8 cellular contexts compared by ENCODE assay signal in genomic region chr9:83583151-83584014, GRCh38. TPM values are rescaled to one million over a fixed set of nuclear protein-coding genes. Genes with fewer than 3 reads are reported as not detected.
DNase-seq lines count a peak whose midpoint lies in the region; ATAC-seq and TF ChIP-seq lines count a peak whose summit lies in the region.

No MANE protein-coding gene starts in this region.

- H3K4me1 Mint-ChIP-seq in CD8-positive, alpha-beta T cell (ENCODE audit: low read depth), result no peaks in the 10 kb centered on the region
- H3K4me1 Mint-ChIP-seq in memory B cell, result no peaks in the 10 kb centered on the region

- no peaks in the 10 kb centered on the region for H3K27me3 Mint-ChIP-seq in CD8-positive, alpha-beta T cell (ENCODE audit: low read depth)
- no peaks in the 10 kb centered on the region for H3K27me3 Mint-ChIP-seq in memory B cell

- 27% methylated on average over 5 of the region's 6 CpGs for WGBS in SK-N-SH (ENCODE audit: low lambda C conversion rate)

- no peaks in the 10 kb centered on the region for H3K9me3 ChIP-seq in CD8-positive, alpha-beta T cell (ENCODE audit: low read length)
- H3K9me3 ChIP-seq in SK-N-SH (peaks cover 7% of the 10 kb centered on the region; the same call in 1 of the 2 replicates), vagina (no peaks in the 10 kb centered on the region)

- ATAC-seq in CD8-positive, alpha-beta T cell, result peak; percentile 44
- peak; percentile 95 for ATAC-seq in GM18867 (IDR thresholded peaks at IDR 0.05; ENCODE audit: unreplicated experiment)
- peak; percentile 74 for ATAC-seq in memory B cell (ENCODE audit: low read depth)
- no peak for ATAC-seq in GM21737 (IDR thresholded peaks at IDR 0.05; ENCODE audit: unreplicated experiment)

- no peak overlapping the region for H3K4me3 ChIP-seq in CD8-positive, alpha-beta T cell (ENCODE audit: low read depth, low read length)
- H3K4me3 ChIP-seq in SK-N-SH (ENCODE audit: low read depth in 2 of 2, low read length in 1 of 2) (no peak overlapping the region; a peak in 1 of 4 replicates), vagina (no peak overlapping the region)

- no peaks in the 10 kb centered on the region for H3K36me3 ChIP-seq in CD8-positive, alpha-beta T cell (ENCODE audit: insufficient read depth, low read length)
- H3K36me3 ChIP-seq in SK-N-SH (replicated peaks in 1 of 2; ENCODE audit: control insufficient read depth in 1 of 2, insufficient read depth in 2 of 2, low read length in 1 of 2) (no peaks in the 10 kb centered on the region), vagina (no peaks in the 10 kb centered on the region)

- peak; percentile 34 for TF ChIP-seq CTCF in CD8-positive, alpha-beta T cell (IDR thresholded peaks at IDR 0.05)
- TF ChIP-seq CTCF in SK-N-SH (IDR thresholded peaks at IDR 0.05), result peak; percentile 80
- peak; percentile 39 to 54 (median 52) for TF ChIP-seq CTCF in vagina (IDR thresholded peaks at IDR 0.05)

- no peaks in the 10 kb centered on the region for H3K79me2 ChIP-seq in SK-N-SH (ENCODE audit: insufficient read depth)

- H3K9ac ChIP-seq in SK-N-SH, result no peak overlapping the region

- H3K9me3 Mint-ChIP-seq in CD8-positive, alpha-beta T cell, result peaks cover 11% of the 10 kb centered on the region
- H3K9me3 Mint-ChIP-seq in memory B cell, result peaks cover 4% of the 10 kb centered on the region

- peak; percentile 63 for TF ChIP-seq RAD21 in SK-N-SH (IDR thresholded peaks at IDR 0.05; ENCODE audit: low read length)

- intact Hi-C loops in CD8-positive, alpha-beta T cell (cut with DNase I, micrococcal nuclease), result loop anchor here (1.0 to 5.0 kb wide), 3 partner anchors 65 to 329 kb away; no protein-coding TSS in a partner anchor
- intact Hi-C loops in vagina (cut with DNase I), result no loop called here

- no peak overlapping the region for H3K27ac ChIP-seq in CD8-positive, alpha-beta T cell (ENCODE audit: low read depth, low read length)
- H3K27ac ChIP-seq in SK-N-SH (ENCODE audit: low read depth in 2 of 2, low read length in 1 of 2) (no peak overlapping the region), vagina (no peak overlapping the region)

- no peaks in the 10 kb centered on the region for H4K20me1 ChIP-seq in SK-N-SH (ENCODE audit: insufficient read depth)

- peak in 4 of 7 experiments; percentile 10 to 29 (median 22) for DNase-seq in CD8-positive, alpha-beta T cell
- peak; percentile 15 for DNase-seq in HS-27A (ENCODE audit: low read depth)
- peak; percentile 64 for DNase-seq in SK-N-SH
- DNase-seq in effector CD8-positive, alpha-beta T cell (lab: John Stamatoyannopoulos, UW), result peak; percentile 7
- peak in 1 of 2 donors; percentile 23 for DNase-seq in memory B cell (ENCODE audit: low spot score in 2 of 2)
- DNase-seq in vagina (ENCODE audit: extremely low spot score in 2 of 2), result no peak

- H3K4me1 ChIP-seq in CD8-positive, alpha-beta T cell (ENCODE audit: insufficient read depth, low read length), result no peaks in the 10 kb centered on the region
- H3K4me1 ChIP-seq in SK-N-SH (ENCODE audit: control insufficient read depth in 1 of 2, insufficient read depth in 2 of 2, low read depth in 1 of 2, low read length in 1 of 2) (no peaks in the 10 kb centered on the region), vagina (no peaks in the 10 kb centered on the region)

- H2AFZ ChIP-seq in SK-N-SH (ENCODE audit: low read depth), result no peak overlapping the region

- H3K27ac Mint-ChIP-seq in CD8-positive, alpha-beta T cell, result no peak overlapping the region
- no peak overlapping the region for H3K27ac Mint-ChIP-seq in memory B cell

- H3K27me3 ChIP-seq in CD8-positive, alpha-beta T cell (ENCODE audit: insufficient read depth, low read length), result no peaks in the 10 kb centered on the region
- H3K27me3 ChIP-seq in SK-N-SH (ENCODE audit: insufficient read depth) (no peaks in the 10 kb centered on the region), vagina (no peaks in the 10 kb centered on the region)

- H3K36me3 Mint-ChIP-seq in CD8-positive, alpha-beta T cell, result peaks cover 12% of the 10 kb centered on the region
- peaks cover 10% of the 10 kb centered on the region for H3K36me3 Mint-ChIP-seq in memory B cell

- H3K4me2 ChIP-seq in SK-N-SH, result no peak overlapping the region

- CTCF ChIA-PET in CD8-positive, alpha-beta T cell (lab: Charles Lee), result interaction anchor here (0.6 to 1.0 kb wide), 3 partner anchors 63 to 248 kb away, joined by 3 read pairs; no protein-coding TSS in a partner anchor
- CTCF ChIA-PET in SK-N-SH (lab: Yijun Ruan, JAX), result interaction anchor here (0.7 to 2.6 kb wide), 11 partner anchors 10 to 336 kb away, joined by 3 to 11 read pairs (median 3); partner anchors contain the start of gene UBQLN1

- no peak overlapping the region for H3K4me3 Mint-ChIP-seq in CD8-positive, alpha-beta T cell
- H3K4me3 Mint-ChIP-seq in memory B cell, result no peak overlapping the region

- H3K9me2 ChIP-seq in SK-N-SH, result no peaks in the 10 kb centered on the region

- no peaks in the 10 kb centered on the region for H3F3A ChIP-seq in SK-N-SH (replicated peaks; ENCODE audit: insufficient read depth)

- no peak for TF ChIP-seq EP300 in SK-N-SH (IDR thresholded peaks at IDR 0.05; ENCODE audit: borderline replicate concordance in 1 of 2, low read depth in 1 of 2, low read length in 1 of 2)

- no peak for TF ChIP-seq POLR2A in vagina (IDR thresholded peaks at IDR 0.05)

- POLR2A ChIA-PET in CD8-positive, alpha-beta T cell (lab: Charles Lee), result no interaction called here
- POLR2A ChIA-PET in SK-N-SH (lab: Yijun Ruan, JAX), result no interaction called here

TF ChIP-seq in SK-N-SH, 30 proteins besides CTCF, POLR2A, EP300 and RAD21:
- peak; percentile 12; the same call in 1 of the 2 replicates for TF ChIP-seq TEAD4 (IDR thresholded peaks at IDR 0.05; ENCODE audit: borderline replicate concordance, insufficient read depth)
- peak; percentile 54 for TF ChIP-seq SMC3 (IDR thresholded peaks at IDR 0.05; ENCODE audit: low read depth, low read length)
- no peak for TF ChIP-seq USF1 (IDR thresholded peaks at IDR 0.05; ENCODE audit: borderline replicate concordance, low read depth)
TF ChIP-seq in SK-N-SH: peak in this region for 2.

RNA-seq across cellular contexts. Expression of gene IDNK, which starts 39.6 kb away (rescaled TPM):
- total RNA-seq in CD8-positive, alpha-beta T cell, result 1 to 10 TPM; 4.3 to 4.6 TPM
- polyA plus RNA-seq in SK-N-SH (2012; rRNA removed), result 4.2 and 4.9 TPM in 2 replicates
- polyA plus RNA-seq in SK-N-SH (2012; cell fraction: cytosol; rRNA removed), result 6.0 and 6.4 TPM in 2 replicates
- 4.3 and 5.0 TPM in 2 replicates for polyA plus RNA-seq in SK-N-SH (2012; cell fraction: nucleus; rRNA removed)
- total RNA-seq in vagina, result not detected

RNA-seq across cellular contexts. Expression of gene FRMD3, which starts 45.2 kb away (rescaled TPM):
- total RNA-seq in CD8-positive, alpha-beta T cell, result 1 to 10 TPM in 1 of 2 experiments, under 1 TPM in 1; 0.33 to 1.2 TPM
- polyA plus RNA-seq in SK-N-SH (2012; rRNA removed), result 0.89 and 1.3 TPM in 2 replicates
- 1.3 and 1.9 TPM in 2 replicates for polyA plus RNA-seq in SK-N-SH (2012; cell fraction: cytosol; rRNA removed)
- polyA plus RNA-seq in SK-N-SH (2012; cell fraction: nucleus; rRNA removed), result 1.7 and 2.0 TPM in 2 replicates
- 13.8 TPM for total RNA-seq in vagina

Comparison
In these comparisons a context has a peak if more than half of its experiments do, and no peak if none do; other contexts are left out.
1. DNase-seq: peak in CD8-positive, alpha-beta T cell (4 of 7), HS-27A (single experiment), SK-N-SH (single experiment) and effector CD8-positive, alpha-beta T cell (single experiment); none in vagina (0 of 2).
2. Peak in every context shown above with its lines, with median percentiles within 50 percentile points of each other: CTCF ChIP-seq.